ENCODE assay signal across 28 cellular contexts in genomic region chr4:17695341-17695740, GRCh38.
"Had no signal": no experiment of that assay in that cellular context is flagged by ENCODE, and none has a peak within 500 bp of the region (broad histone marks: within the 10 kb centered on the region; RNA-seq: fewer than 3 reads in every experiment).

No MANE protein-coding gene starts in this region.

- H3K27me3 ChIP-seq: neutrophil, ovary, right lobe of liver, sigmoid colon, suprapubic skin, testis, tibial artery, transverse colon, upper lobe of right lung, uterus had no signal

- H3K79me2 ChIP-seq: parathyroid adenoma had no signal

- DNase-seq: naive B cell; naive thymus-derived CD8-positive, alpha-beta T cell; nephron progenitor cell; nucleus accumbens; ovary; posterior cingulate gyrus; psoas muscle; right cardiac atrium; right lobe of liver; sigmoid colon; small intestine; stimulated activated CD4-positive, alpha-beta T cell treated with anti-CD3 and anti-CD28 coated beads, Interleukin-15, amount 100 ng/mL, for 24 hours; stimulated activated CD4-positive, alpha-beta T cell treated with anti-CD3 and anti-CD28 coated beads, Interleukin-2, amount 100 ng/mL, for 24 hours; stimulated activated CD4-positive, alpha-beta T cell treated with anti-CD3 and anti-CD28 coated beads, Interleukin-2, amount 100 ng/mL, for 48 hours; stimulated activated CD4-positive, alpha-beta T cell treated with anti-CD3 and anti-CD28 coated beads, Interleukin-4, amount 100 ng/mL, for 24 hours; stimulated activated naive CD4-positive, alpha-beta T cell; stimulated activated naive CD8-positive, alpha-beta T cell treated with anti-CD3 and anti-CD28 coated beads, Interleukin-15, amount 100 ng/mL, for 72 hours; stimulated activated naive CD8-positive, alpha-beta T cell treated with anti-CD3 and anti-CD28 coated beads, Interleukin-15, Interleukin-2, amounts not matched to agents 100 U/mL and 50 U/mL, for 24 hours; substantia nigra; testis; tibial artery; transverse colon; upper lobe of right lung; uterus had no signal

- H3K27ac ChIP-seq: neutrophil, ovary, psoas muscle, right lobe of liver, sigmoid colon, suprapubic skin, testis, tibial artery, transverse colon, upper lobe of right lung, uterus had no signal

- H3K36me3 ChIP-seq: neutrophil, ovary, right lobe of liver, sigmoid colon, suprapubic skin, tibial artery, transverse colon, upper lobe of right lung, uterus had no signal

- H3K9ac ChIP-seq: parathyroid adenoma had no signal

- H3K9me3 ChIP-seq: neutrophil, right lobe of liver, sigmoid colon, suprapubic skin, testis, uterus had no signal

- H3K4me3 ChIP-seq: ovary, psoas muscle, right lobe of liver, sigmoid colon, suprapubic skin, testis, tibial artery, transverse colon, upper lobe of right lung, uterus had no signal

- H2AFZ ChIP-seq: parathyroid adenoma had no signal

- ATAC-seq: naive thymus-derived CD8-positive, alpha-beta T cell; psoas muscle; right cardiac atrium; right lobe of liver; stimulated activated memory B cell treated with anti-CD40 and anti-IgM and Interleukin-4, amounts not matched to agents 10 μg/mL and 1 μg/mL and 100 μg/mL, for 72 hours; stimulated activated naive CD8-positive, alpha-beta T cell treated with anti-CD3 and anti-CD28 coated beads, Interleukin-15, amount 100 ng/mL, for 72 hours; stimulated activated naive CD8-positive, alpha-beta T cell treated with anti-CD3 and anti-CD28 coated beads, Interleukin-15, Interleukin-2, amounts not matched to agents 100 U/mL and 50 U/mL, for 24 hours; upper lobe of right lung had no signal

- H3K4me1 ChIP-seq: psoas muscle, right lobe of liver, sigmoid colon, suprapubic skin, testis, tibial artery, transverse colon, upper lobe of right lung, uterus had no signal
